1 cellular context compared by ENCODE assay signal in genomic region chrX:107729558-107730297, GRCh38.
A peak's percentile ranks its signal among the peaks of the same experiment; 100 is the strongest.
TF ChIP-seq lines count a peak whose summit lies in the region.

No MANE protein-coding gene starts in this region.

TF ChIP-seq in HEK293, 187 proteins besides CTCF, POLR2A, EP300 and RAD21 (continued from another document and continues in another):
- TF ChIP-seq ZNF561 (tag by site-specific recombination; IDR thresholded peaks at IDR 0.05; ENCODE audit: borderline replicate concordance) (peak; percentile 17; the same call in 1 of the 2 replicates), SP7 (tag by site-specific recombination; IDR thresholded peaks at IDR 0.05) (peak; percentile 96), ZBTB20 (tag by site-specific recombination; IDR thresholded peaks at IDR 0.05) (peak; percentile 77; the same call in 1 of the 2 replicates), SP3 (tag by site-specific recombination; IDR thresholded peaks at IDR 0.05) (no peak), ZNF510 (tag by site-specific recombination; IDR thresholded peaks at IDR 0.05; ENCODE audit: insufficient replicate concordance) (no peak), ZNF10 (tag by site-specific recombination; IDR thresholded peaks at IDR 0.05) (no peak), ZNF335 (tag by site-specific recombination; conservative IDR thresholded peaks at IDR 0.05) (0 out of 2 replicates have a peak, but pooled peaks have one; percentile 11), ZNF521 (tag by site-specific recombination; IDR thresholded peaks at IDR 0.05) (no peak), ZNF658 (tag by site-specific recombination; IDR thresholded peaks at IDR 0.05) (no peak), ZBTB44 (tag by site-specific recombination; IDR thresholded peaks at IDR 0.05) (no peak), ZNF433 (tag by site-specific recombination; IDR thresholded peaks at IDR 0.05; ENCODE audit: low read depth) (no peak), ZIC2 (tag by site-specific recombination; IDR thresholded peaks at IDR 0.05) (peak; percentile 86), MYNN (tag by site-specific recombination; IDR thresholded peaks at IDR 0.05; ENCODE audit: borderline replicate concordance) (no peak), ZNF202 (tag by site-specific recombination; IDR thresholded peaks at IDR 0.05; ENCODE audit: borderline replicate concordance) (no peak), ZNF747 (tag by site-specific recombination; IDR thresholded peaks at IDR 0.05) (no peak), ZNF157 (tag by site-specific recombination; IDR thresholded peaks at IDR 0.05) (no peak), WT1 (tag by site-specific recombination; IDR thresholded peaks at IDR 0.05) (peak; percentile 95), ZNF837 (tag by site-specific recombination; IDR thresholded peaks at IDR 0.05) (no peak), ZBTB7A (tag by site-specific recombination; IDR thresholded peaks at IDR 0.05; ENCODE audit: low read depth) (no peak), PRDM2 (tag by site-specific recombination; IDR thresholded peaks at IDR 0.05; ENCODE audit: borderline replicate concordance) (no peak), KLF16 (tag by site-specific recombination; IDR thresholded peaks at IDR 0.05) (peak; percentile 61), IKZF3 (tag by site-specific recombination; IDR thresholded peaks at IDR 0.05) (peak; percentile 12; the same call in 1 of the 2 replicates), ZNF398 (tag by site-specific recombination; IDR thresholded peaks at IDR 0.05) (peak; percentile 80), MEIS1 (CRISPR knock-in tag; IDR thresholded peaks at IDR 0.05; ENCODE audit: borderline replicate concordance) (no peak), KLF1 (tag by site-specific recombination; IDR thresholded peaks at IDR 0.05) (0 out of 2 replicates have a peak, but pooled peaks have one; percentile 32), BCL11A (tag by site-specific recombination; IDR thresholded peaks at IDR 0.05; ENCODE audit: low read depth) (no peak), PATZ1 (tag by site-specific recombination; IDR thresholded peaks at IDR 0.05) (peak; percentile 59; the same call in 1 of the 2 replicates), TRIM28 (IDR thresholded peaks at IDR 0.05; ENCODE audit: borderline replicate concordance, low read length) (peak; percentile 38; the same call in 1 of the 2 replicates), ZNF529 (tag by site-specific recombination; IDR thresholded peaks at IDR 0.05; ENCODE audit: insufficient replicate concordance) (no peak), KLF17 (tag by site-specific recombination; IDR thresholded peaks at IDR 0.05) (peak; percentile 78), ZNF248 (tag by site-specific recombination; IDR thresholded peaks at IDR 0.05) (no peak), EGR2 (tag by site-specific recombination; IDR thresholded peaks at IDR 0.05; ENCODE audit: low read depth) (peak; percentile 89), OSR2 (tag by site-specific recombination; IDR thresholded peaks at IDR 0.05) (0 out of 2 replicates have a peak, but pooled peaks have one; percentile 38), ZNF843 (tag by site-specific recombination; IDR thresholded peaks at IDR 0.05) (peak; percentile 39; the same call in 1 of the 2 replicates), ZNF621 (tag by site-specific recombination; IDR thresholded peaks at IDR 0.05) (no peak), MZF1 (tag by site-specific recombination; IDR thresholded peaks at IDR 0.05; ENCODE audit: borderline replicate concordance) (0 out of 2 replicates have a peak, but pooled peaks have one; percentile 36), ZNF341 (tag by site-specific recombination; IDR thresholded peaks at IDR 0.05; ENCODE audit: low read depth) (peak; percentile 45; the same call in 1 of the 2 replicates), ZNF692 (tag by site-specific recombination; IDR thresholded peaks at IDR 0.05) (no peak), ZNF394 (tag by site-specific recombination; IDR thresholded peaks at IDR 0.05; ENCODE audit: borderline replicate concordance) (no peak), ZNF114 (tag by site-specific recombination; IDR thresholded peaks at IDR 0.05) (no peak)
- TF ChIP-seq, protein P1, sequence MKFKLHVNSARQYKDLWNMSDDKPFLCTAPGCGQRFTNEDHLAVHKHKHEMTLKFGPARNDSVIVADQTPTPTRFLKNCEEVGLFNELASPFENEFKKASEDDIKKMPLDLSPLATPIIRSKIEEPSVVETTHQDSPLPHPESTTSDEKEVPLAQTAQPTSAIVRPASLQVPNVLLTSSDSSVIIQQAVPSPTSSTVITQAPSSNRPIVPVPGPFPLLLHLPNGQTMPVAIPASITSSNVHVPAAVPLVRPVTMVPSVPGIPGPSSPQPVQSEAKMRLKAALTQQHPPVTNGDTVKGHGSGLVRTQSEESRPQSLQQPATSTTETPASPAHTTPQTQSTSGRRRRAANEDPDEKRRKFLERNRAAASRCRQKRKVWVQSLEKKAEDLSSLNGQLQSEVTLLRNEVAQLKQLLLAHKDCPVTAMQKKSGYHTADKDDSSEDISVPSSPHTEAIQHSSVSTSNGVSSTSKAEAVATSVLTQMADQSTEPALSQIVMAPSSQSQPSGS (tag by site-specific recombination; IDR thresholded peaks at IDR 0.05; ENCODE audit: low read depth) = no peak
- TF ChIP-seq, protein P2, sequence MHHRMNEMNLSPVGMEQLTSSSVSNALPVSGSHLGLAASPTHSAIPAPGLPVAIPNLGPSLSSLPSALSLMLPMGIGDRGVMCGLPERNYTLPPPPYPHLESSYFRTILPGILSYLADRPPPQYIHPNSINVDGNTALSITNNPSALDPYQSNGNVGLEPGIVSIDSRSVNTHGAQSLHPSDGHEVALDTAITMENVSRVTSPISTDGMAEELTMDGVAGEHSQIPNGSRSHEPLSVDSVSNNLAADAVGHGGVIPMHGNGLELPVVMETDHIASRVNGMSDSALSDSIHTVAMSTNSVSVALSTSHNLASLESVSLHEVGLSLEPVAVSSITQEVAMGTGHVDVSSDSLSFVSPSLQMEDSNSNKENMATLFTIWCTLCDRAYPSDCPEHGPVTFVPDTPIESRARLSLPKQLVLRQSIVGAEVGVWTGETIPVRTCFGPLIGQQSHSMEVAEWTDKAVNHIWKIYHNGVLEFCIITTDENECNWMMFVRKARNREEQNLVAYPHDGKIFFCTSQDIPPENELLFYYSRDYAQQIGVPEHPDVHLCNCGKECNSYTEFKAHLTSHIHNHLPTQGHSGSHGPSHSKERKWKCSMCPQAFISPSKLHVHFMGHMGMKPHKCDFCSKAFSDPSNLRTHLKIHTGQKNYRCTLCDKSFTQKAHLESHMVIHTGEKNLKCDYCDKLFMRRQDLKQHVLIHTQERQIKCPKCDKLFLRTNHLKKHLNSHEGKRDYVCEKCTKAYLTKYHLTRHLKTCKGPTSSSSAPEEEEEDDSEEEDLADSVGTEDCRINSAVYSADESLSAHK (tag by site-specific recombination; IDR thresholded peaks at IDR 0.05) = no peak
- TF ChIP-seq, protein P3, sequence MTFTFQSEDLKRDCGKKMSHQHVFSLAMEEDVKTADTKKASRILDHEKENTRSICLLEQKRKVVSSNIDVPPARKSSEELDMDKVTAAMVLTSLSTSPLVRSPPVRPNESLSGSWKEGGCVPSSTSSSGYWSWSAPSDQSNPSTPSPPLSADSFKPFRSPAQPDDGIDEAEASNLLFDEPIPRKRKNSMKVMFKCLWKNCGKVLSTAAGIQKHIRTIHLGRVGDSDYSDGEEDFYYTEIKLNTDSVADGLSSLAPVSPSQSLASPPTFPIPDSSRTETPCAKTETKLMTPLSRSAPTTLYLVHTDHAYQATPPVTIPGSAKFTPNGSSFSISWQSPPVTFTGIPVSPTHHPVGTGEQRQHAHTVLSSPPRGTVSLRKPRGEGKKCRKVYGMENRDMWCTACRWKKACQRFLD (tag by site-specific recombination; IDR thresholded peaks at IDR 0.05) = no peak
